1 cellular context compared by ENCODE assay signal in genomic region chr1:155206891-155207577, GRCh38.
A peak's percentile ranks its signal among the peaks of the same experiment; 100 is the strongest.
TF ChIP-seq lines count a peak whose summit lies in the region.

No MANE protein-coding gene starts in this region.

TF ChIP-seq in HEK293, 187 proteins besides CTCF, POLR2A, EP300 and RAD21 (continued from another document and continues in another):
- TF ChIP-seq ZNF645 (tag by site-specific recombination; IDR thresholded peaks at IDR 0.05) (no peak), MYNN (tag by site-specific recombination; IDR thresholded peaks at IDR 0.05; ENCODE audit: borderline replicate concordance) (no peak), ZNF530 (tag by site-specific recombination; IDR thresholded peaks at IDR 0.05; ENCODE audit: low read depth) (no peak), KLF16 (tag by site-specific recombination; IDR thresholded peaks at IDR 0.05) (no peak), PRDM6 (tag by site-specific recombination; IDR thresholded peaks at IDR 0.05) (no peak), ZNF704 (tag by site-specific recombination; IDR thresholded peaks at IDR 0.05) (no peak), PBX3 (CRISPR knock-in tag; IDR thresholded peaks at IDR 0.05) (no peak), ZNF174 (tag by site-specific recombination; IDR thresholded peaks at IDR 0.05) (no peak), ZBTB8A (tag by site-specific recombination; IDR thresholded peaks at IDR 0.05) (0 out of 2 replicates have a peak, but pooled peaks have one; percentile 25), ZNF621 (tag by site-specific recombination; IDR thresholded peaks at IDR 0.05) (no peak), ZNF664 (tag by site-specific recombination; IDR thresholded peaks at IDR 0.05) (no peak), RBAK (tag by site-specific recombination; IDR thresholded peaks at IDR 0.05) (no peak), ZNF426 (tag by site-specific recombination; IDR thresholded peaks at IDR 0.05) (no peak), ZNF391 (tag by site-specific recombination; IDR thresholded peaks at IDR 0.05; ENCODE audit: borderline replicate concordance, low read depth) (no peak; the same call in 1 of the 2 replicates), SCRT2 (tag by site-specific recombination; IDR thresholded peaks at IDR 0.05) (no peak), ZNF157 (tag by site-specific recombination; IDR thresholded peaks at IDR 0.05) (no peak), ZNF473 (tag by site-specific recombination; IDR thresholded peaks at IDR 0.05) (no peak), ZNF114 (tag by site-specific recombination; IDR thresholded peaks at IDR 0.05) (no peak), ZNF768 (tag by site-specific recombination; IDR thresholded peaks at IDR 0.05) (no peak), ZFP41 (tag by site-specific recombination; IDR thresholded peaks at IDR 0.05; ENCODE audit: borderline replicate concordance) (no peak), GLIS2 (tag by site-specific recombination; IDR thresholded peaks at IDR 0.05) (peak; percentile 59), ZNF747 (tag by site-specific recombination; IDR thresholded peaks at IDR 0.05) (no peak), ZNF514 (tag by site-specific recombination; IDR thresholded peaks at IDR 0.05) (no peak), ZNF202 (tag by site-specific recombination; IDR thresholded peaks at IDR 0.05; ENCODE audit: borderline replicate concordance) (no peak), ZNF37A (tag by site-specific recombination; IDR thresholded peaks at IDR 0.05) (no peak), ZNF488 (tag by site-specific recombination; IDR thresholded peaks at IDR 0.05) (no peak), ZNF2 (tag by site-specific recombination; IDR thresholded peaks at IDR 0.05) (peak; percentile 95), ZNF658 (tag by site-specific recombination; IDR thresholded peaks at IDR 0.05) (no peak), ZNF501 (tag by site-specific recombination; IDR thresholded peaks at IDR 0.05) (no peak), AEBP2 (tag by site-specific recombination; IDR thresholded peaks at IDR 0.05; ENCODE audit: borderline replicate concordance) (no peak), EGR2 (tag by site-specific recombination; IDR thresholded peaks at IDR 0.05; ENCODE audit: low read depth) (peak; percentile 92), ZNF48 (tag by site-specific recombination; IDR thresholded peaks at IDR 0.05) (no peak), ZNF624 (tag by site-specific recombination; IDR thresholded peaks at IDR 0.05) (no peak), ZNF548 (tag by site-specific recombination; IDR thresholded peaks at IDR 0.05) (no peak), ZBTB20 (tag by site-specific recombination; IDR thresholded peaks at IDR 0.05) (no peak), WT1 (tag by site-specific recombination; IDR thresholded peaks at IDR 0.05) (no peak), ZNF23 (tag by site-specific recombination; IDR thresholded peaks at IDR 0.05; ENCODE audit: borderline replicate concordance) (no peak), ZFP3 (tag by site-specific recombination; IDR thresholded peaks at IDR 0.05; ENCODE audit: low read depth) (no peak), ZNF26 (tag by site-specific recombination; IDR thresholded peaks at IDR 0.05) (no peak), ZNF341 (tag by site-specific recombination; IDR thresholded peaks at IDR 0.05; ENCODE audit: low read depth) (no peak), HOXC10 (CRISPR knock-in tag; IDR thresholded peaks at IDR 0.05) (no peak), HOXA7 (CRISPR knock-in tag; IDR thresholded peaks at IDR 0.05; ENCODE audit: borderline replicate concordance) (no peak), ZNF138 (tag by site-specific recombination; IDR thresholded peaks at IDR 0.05; ENCODE audit: borderline replicate concordance) (no peak), KLF17 (tag by site-specific recombination; IDR thresholded peaks at IDR 0.05) (peak; percentile 48; the same call in 1 of the 2 replicates), GLI2 (tag by site-specific recombination; IDR thresholded peaks at IDR 0.05; ENCODE audit: borderline replicate concordance, low read depth) (no peak), ZNF280D (tag by site-specific recombination; IDR thresholded peaks at IDR 0.05) (no peak)
- TF ChIP-seq, protein P1, sequence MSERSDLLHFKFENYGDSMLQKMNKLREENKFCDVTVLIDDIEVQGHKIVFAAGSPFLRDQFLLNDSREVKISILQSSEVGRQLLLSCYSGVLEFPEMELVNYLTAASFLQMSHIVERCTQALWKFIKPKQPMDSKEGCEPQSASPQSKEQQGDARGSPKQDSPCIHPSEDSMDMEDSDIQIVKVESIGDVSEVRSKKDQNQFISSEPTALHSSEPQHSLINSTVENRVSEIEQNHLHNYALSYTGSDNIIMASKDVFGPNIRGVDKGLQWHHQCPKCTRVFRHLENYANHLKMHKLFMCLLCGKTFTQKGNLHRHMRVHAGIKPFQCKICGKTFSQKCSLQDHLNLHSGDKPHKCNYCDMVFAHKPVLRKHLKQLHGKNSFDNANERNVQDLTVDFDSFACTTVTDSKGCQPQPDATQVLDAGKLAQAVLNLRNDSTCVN (tag by site-specific recombination; optimal IDR thresholded peaks at IDR 0.05): no peak
- TF ChIP-seq, protein P2, sequence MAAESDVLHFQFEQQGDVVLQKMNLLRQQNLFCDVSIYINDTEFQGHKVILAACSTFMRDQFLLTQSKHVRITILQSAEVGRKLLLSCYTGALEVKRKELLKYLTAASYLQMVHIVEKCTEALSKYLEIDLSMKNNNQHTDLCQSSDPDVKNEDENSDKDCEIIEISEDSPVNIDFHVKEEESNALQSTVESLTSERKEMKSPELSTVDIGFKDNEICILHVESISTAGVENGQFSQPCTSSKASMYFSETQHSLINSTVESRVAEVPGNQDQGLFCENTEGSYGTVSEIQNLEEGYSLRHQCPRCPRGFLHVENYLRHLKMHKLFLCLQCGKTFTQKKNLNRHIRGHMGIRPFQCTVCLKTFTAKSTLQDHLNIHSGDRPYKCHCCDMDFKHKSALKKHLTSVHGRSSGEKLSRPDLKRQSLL (tag by site-specific recombination; IDR thresholded peaks at IDR 0.05): no peak
